Comparison of ENCODE assay signal across 8 cellular contexts in genomic region chr9:75186767-75187380, GRCh38.
A peak's percentile ranks its signal among the peaks of the same experiment; 100 is the strongest.
DNase-seq lines count a peak whose midpoint lies in the region; ATAC-seq and TF ChIP-seq lines count a peak whose summit lies in the region.

No MANE protein-coding gene starts in this region.

- intact Hi-C loops in MCF 10A (cut with micrococcal nuclease) (loop anchor here (5.0 to 10.0 kb wide), 4 partner anchors 48 to 1115 kb away; partner anchors contain the start of genes NMRK1 and OSTF1), mucosa of descending colon (cut with DNase I, micrococcal nuclease) (no loop called here)

- H3K4me3 Mint-ChIP-seq in MCF 10A (ENCODE audit: unreplicated experiment), result no peak overlapping the region

- no peak overlapping the region for H4K8ac ChIP-seq in neuronal stem cell (ENCODE audit: low read depth, low read length)

- TF ChIP-seq CTCF in MCF 10A (IDR thresholded peaks at IDR 0.05; ENCODE audit: unreplicated experiment), result peak; percentile 48
- TF ChIP-seq CTCF in mucosa of descending colon (IDR thresholded peaks at IDR 0.05), result peak; percentile 71

- no peak overlapping the region for H3K27ac ChIP-seq in neuronal stem cell (replicated peaks; ENCODE audit: low read length)

- H3K14ac ChIP-seq in neuronal stem cell (ENCODE audit: low read length), result no peak overlapping the region

- no peak overlapping the region for H3K4me2 ChIP-seq in neuronal stem cell (ENCODE audit: insufficient read depth, low read length, poor library complexity, severe bottlenecking)

- H4K91ac ChIP-seq in neuronal stem cell (ENCODE audit: low read depth, low read length, poor library complexity), result no peak overlapping the region

- H3K9ac ChIP-seq in neuronal stem cell (ENCODE audit: low read depth, low read length, poor library complexity), result no peak overlapping the region

- no peak overlapping the region for H3K4ac ChIP-seq in neuronal stem cell (ENCODE audit: low read length)

- no peaks in the 10 kb centered on the region for H3K9me3 Mint-ChIP-seq in MCF 10A (ENCODE audit: unreplicated experiment)

- H3K36me3 ChIP-seq in mucosa of descending colon (ENCODE audit: low read depth) (no peaks in the 10 kb centered on the region), neuronal stem cell (replicated peaks in 1 of 2; ENCODE audit: control insufficient read depth in 2 of 2, insufficient read depth in 2 of 2, low read length in 2 of 2) (no peaks in the 10 kb centered on the region)

- no peaks in the 10 kb centered on the region for H3K4me1 Mint-ChIP-seq in MCF 10A (ENCODE audit: insufficient read depth, unreplicated experiment)

- no peak for TF ChIP-seq EP300 in Ishikawa (IDR thresholded peaks at IDR 0.05; ENCODE audit: borderline replicate concordance)

- no peaks in the 10 kb centered on the region for H3K9me3 ChIP-seq in mucosa of descending colon
- no peaks in the 10 kb centered on the region for H3K9me3 ChIP-seq in neuronal stem cell (replicated peaks in 1 of 2; ENCODE audit: control insufficient read depth in 2 of 2, insufficient read depth in 1 of 2, low read depth in 1 of 2, low read length in 2 of 2)

- no peak overlapping the region for H3K27ac Mint-ChIP-seq in MCF 10A (ENCODE audit: low read depth, unreplicated experiment)

- H3K4me1 ChIP-seq in mucosa of descending colon (ENCODE audit: low read depth) (no peaks in the 10 kb centered on the region), neuronal stem cell (ENCODE audit: control insufficient read depth in 2 of 2, insufficient read depth in 1 of 2, low read depth in 1 of 2, low read length in 2 of 2) (no peaks in the 10 kb centered on the region)

- no peak overlapping the region for H3K18ac ChIP-seq in neuronal stem cell (ENCODE audit: low read length)

- WGBS in neuronal stem cell (ENCODE audit: extremely low coverage in 2 of 2, insufficient read length in 2 of 2, insufficient replicate concordance in 1 of 2), 2 donors, result no CpG with 5 or more reads among the region's 4 CpGs

- H3K4me3 ChIP-seq in mucosa of descending colon, result no peak overlapping the region
- no peak overlapping the region for H3K4me3 ChIP-seq in neuronal stem cell (ENCODE audit: low read length in 2 of 2)

- no peak overlapping the region for H2BK5ac ChIP-seq in neuronal stem cell (ENCODE audit: low read length)

- peak; percentile 12 for DNase-seq in DMS114 treated with DMSO at 0.1 percent for 48 hours (lab: John Stamatoyannopoulos, UW; ENCODE audit: unreplicated experiment)
- peak; percentile 29 for DNase-seq in MCF 10A (ENCODE audit: unreplicated experiment)
- DNase-seq in mucosa of descending colon, result no peak
- no peak for DNase-seq in neuronal stem cell (ENCODE audit: low spot score)
- no peak for DNase-seq in mucosa of gallbladder (ENCODE audit: low spot score)
- DNase-seq in stimulated activated CD4-positive, alpha-beta T cell treated with anti-CD3 and anti-CD28 coated beads, Interleukin-15, amount 100 ng/mL, for 24 hours, result no peak
- DNase-seq in NCI-H226, result no peak

- peaks cover 0 to 1% (median 0%) of the 10 kb centered on the region in 3 experiments for H3K27me3 ChIP-seq in neuronal stem cell (ENCODE audit: control insufficient read depth in 3 of 3, insufficient read depth in 3 of 3, low read depth in 1 of 3, low read length in 3 of 3)

- ATAC-seq in mucosa of descending colon, result peak; percentile 31

- no peaks in the 10 kb centered on the region for H3K27me3 Mint-ChIP-seq in MCF 10A (ENCODE audit: insufficient read depth, unreplicated experiment)

- no peak overlapping the region for H3K23ac ChIP-seq in neuronal stem cell (ENCODE audit: low read depth, low read length, poor library complexity)

- POLR2A ChIA-PET in MCF 10A (lab: Yijun Ruan, JAX), result no interaction called here

- no peak overlapping the region for H2AK5ac ChIP-seq in neuronal stem cell (ENCODE audit: low read depth, low read length)

- no TSS peak for BruUV-seq in MCF 10A (replicated peaks; lab: Mats Ljungman, UMichigan)

- H2BK120ac ChIP-seq in neuronal stem cell (ENCODE audit: low read depth, low read length), result no peak overlapping the region

- H2AFZ ChIP-seq in neuronal stem cell (ENCODE audit: low read length), result no peak overlapping the region

- H2BK12ac ChIP-seq in neuronal stem cell (ENCODE audit: low read length), result no peak overlapping the region

- peak; percentile 46 for TF ChIP-seq RAD21 in Ishikawa (IDR thresholded peaks at IDR 0.05; ENCODE audit: low read depth)

- no peaks in the 10 kb centered on the region for H3K36me3 Mint-ChIP-seq in MCF 10A (ENCODE audit: insufficient read depth, unreplicated experiment)

- no peaks in the 10 kb centered on the region for H3K79me1 ChIP-seq in neuronal stem cell (ENCODE audit: low read depth, low read length)

- H2BK15ac ChIP-seq in neuronal stem cell (ENCODE audit: low read length), result no peak overlapping the region

- CTCF ChIA-PET in MCF 10A (lab: Yijun Ruan, JAX), result interaction anchor here (0.6 to 4.2 kb wide), 9 partner anchors 9 to 387 kb away, joined by 3 to 26 read pairs (median 4); no protein-coding TSS in a partner anchor

TF ChIP-seq in Ishikawa, 13 proteins besides CTCF, POLR2A, EP300 and RAD21:
- no peak for TF ChIP-seq TCF12 (IDR thresholded peaks at IDR 0.05; ENCODE audit: low read depth)
- no peak for TF ChIP-seq CREB1 (IDR thresholded peaks at IDR 0.05; ENCODE audit: low read depth)

Comparison
In these comparisons a context has a peak if more than half of its experiments do, and no peak if none do; other contexts are left out.
1. DNase-seq: peak in DMS114 treated with DMSO at 0.1 percent for 48 hours (single experiment) and MCF 10A (single experiment); none in mucosa of descending colon (0 of 3), neuronal stem cell (single experiment), mucosa of gallbladder (single experiment), stimulated activated CD4-positive, alpha-beta T cell treated with anti-CD3 and anti-CD28 coated beads, Interleukin-15, amount 100 ng/mL, for 24 hours (single experiment) and NCI-H226 (single experiment).